ENCODE assay signal across 9 cellular contexts in the genomic region with DNA sequence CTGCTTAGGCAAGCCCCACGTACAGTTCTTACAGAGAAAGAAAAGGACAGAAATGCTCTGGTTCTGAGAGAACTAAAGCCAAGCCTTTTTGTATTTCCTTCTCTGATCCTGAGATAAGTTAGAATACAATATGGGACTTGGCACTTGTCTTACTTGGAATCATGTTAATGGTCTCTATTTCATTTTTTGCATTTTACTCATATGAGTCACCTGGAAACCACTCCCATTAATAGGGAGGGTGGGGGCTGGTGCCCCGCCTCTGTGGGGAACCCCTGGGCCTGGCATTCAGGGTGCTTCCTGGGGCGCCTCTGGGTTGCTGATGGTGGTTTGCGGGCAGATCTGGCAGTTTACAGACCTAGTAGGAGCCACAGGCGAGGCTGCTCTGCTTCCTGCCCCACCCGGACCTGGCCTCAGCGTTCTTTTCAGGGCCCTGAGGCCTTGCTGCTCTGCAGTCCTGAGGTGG. TPM values are rescaled to one million over a fixed set of nuclear protein-coding genes. Genes with fewer than 3 reads are reported as not detected.
A peak's percentile ranks its signal among the peaks of the same experiment; 100 is the strongest.
DNase-seq lines count a peak whose midpoint lies in the region; ATAC-seq and TF ChIP-seq lines count a peak whose summit lies in the region.
"Had no signal": no experiment of that assay in that cellular context is flagged by ENCODE, and none has a peak within 500 bp of the region (broad histone marks: within the 10 kb centered on the region; RNA-seq: fewer than 3 reads in every experiment).

No MANE protein-coding gene starts in this region.

- TF ChIP-seq CTCF in epithelial cell of esophagus (IDR thresholded peaks at IDR 0.05; ENCODE audit: insufficient read depth, low read depth, low read length, missing control alignments): no peak

- peak; percentile 98 for DNase-seq in Jurkat, Clone E6-1 (ENCODE audit: low read depth, low spot score)
- DNase-seq in activated CD4-positive, alpha-beta T cell treated with anti-CD3 and anti-CD28 coated beads, Interleukin-2, amount 50 U/mL, for 4 hours: peak; percentile 87 to 89
- DNase-seq in epithelial cell of esophagus (ENCODE audit: low read depth): peak; percentile 70
- peak; percentile 58 to 80 for DNase-seq in stimulated activated CD4-positive, alpha-beta T cell treated with anti-CD3 and anti-CD28 coated beads, Interleukin-1b, Interleukin-23, amount 100 ng/mL, for 1 hour (ENCODE audit: low read depth in 2 of 2)
- no peak for DNase-seq in medulla oblongata (ENCODE audit: extremely low spot score)
- DNase-seq in SK-N-DZ (ENCODE audit: low spot score): no peak

- no peak overlapping the region; the same call in 1 of the 2 replicates for H3K4me3 ChIP-seq in Jurkat, Clone E6-1 (ENCODE audit: low read length)
- H3K4me3 ChIP-seq in epithelial cell of esophagus (ENCODE audit: low read length): no peak overlapping the region
- H3K4me3 ChIP-seq: K562 had no signal

- ATAC-seq in GM19351 (IDR thresholded peaks at IDR 0.05; ENCODE audit: unreplicated experiment) (peak; percentile 83), HG03045 (IDR thresholded peaks at IDR 0.05; ENCODE audit: unreplicated experiment) (no peak)
- ATAC-seq: K562 had no signal

RNA-seq across cellular contexts. Expression of a gene that starts 26.7 kb away (rescaled TPM):
- polyA plus RNA-seq in Jurkat, Clone E6-1 (2012; ENCODE audit: insufficient read depth, insufficient read length): 39.9 TPM
- polyA plus RNA-seq in SK-N-DZ (2014; cell fraction: cytosol; rRNA removed): 0.07 TPM in 1 of 2 replicates, not detected in the other
- polyA plus RNA-seq in SK-N-DZ (2014; cell fraction: nucleus; rRNA removed): 0.05 and 0.08 TPM in 2 replicates
- polyA plus RNA-seq: K562 had no signal

RNA-seq across cellular contexts. Expression of a gene that starts 32.9 kb away (rescaled TPM):
- polyA plus RNA-seq in Jurkat, Clone E6-1 (2012; ENCODE audit: insufficient read depth, insufficient read length): not detected
- not detected in 2 replicates for polyA plus RNA-seq in SK-N-DZ (2014; cell fraction: cytosol; rRNA removed)
- not detected in 2 replicates for polyA plus RNA-seq in SK-N-DZ (2014; cell fraction: nucleus; rRNA removed)
- polyA plus RNA-seq: K562 had no signal

Comparison
In these comparisons a context has a peak if more than half of its experiments do, and no peak if none do; other contexts are left out.
1. DNase-seq: peak in Jurkat, Clone E6-1 (single experiment), activated CD4-positive, alpha-beta T cell treated with anti-CD3 and anti-CD28 coated beads, Interleukin-2, amount 50 U/mL, for 4 hours (2 of 2), epithelial cell of esophagus (single experiment) and stimulated activated CD4-positive, alpha-beta T cell treated with anti-CD3 and anti-CD28 coated beads, Interleukin-1b, Interleukin-23, amount 100 ng/mL, for 1 hour (2 of 2); none in medulla oblongata (single experiment) and SK-N-DZ (single experiment).